ENCODE assay signal across 26 cellular contexts in the genomic region with DNA sequence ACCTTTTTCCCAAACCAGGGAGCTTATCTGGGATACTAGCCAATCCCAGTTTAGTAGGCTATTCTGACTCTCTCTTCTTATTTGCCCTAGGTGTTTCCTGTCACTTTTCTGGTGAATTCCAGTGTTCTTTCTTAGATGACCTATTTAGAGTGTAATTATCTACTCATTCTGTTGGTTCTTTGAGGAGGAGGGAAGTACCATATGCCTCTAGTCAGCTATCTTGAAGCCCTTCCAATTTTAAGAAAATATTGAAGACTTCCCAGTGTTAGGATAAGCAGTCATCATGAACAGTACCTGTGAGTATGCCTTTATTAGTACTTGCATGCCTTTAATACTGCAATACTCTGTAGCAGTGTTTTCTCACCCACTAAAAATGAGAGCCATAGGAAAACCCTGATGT.
"Had no signal": no experiment of that assay in that cellular context is flagged by ENCODE, and none has a peak within 500 bp of the region (broad histone marks: within the 10 kb centered on the region; RNA-seq: fewer than 3 reads in every experiment).

No MANE protein-coding gene starts in this region.

- ATAC-seq: mucosa of descending colon; naive thymus-derived CD4-positive, alpha-beta T cell; pancreas; right cardiac atrium; sciatic nerve; upper lobe of right lung had no signal

- H3K4me1 Mint-ChIP-seq: memory B cell; naive thymus-derived CD4-positive, alpha-beta T cell; neural crest cell; stimulated activated effector memory CD8-positive, alpha-beta T cell treated with anti-CD3 and anti-CD28 coated beads, Interleukin-12 subunit alpha, Interleukin-12 subunit beta, amount 100 ng/mL, for 72 hours had no signal

- H3K4me3 ChIP-seq: hepatocyte, left ventricle myocardium inferior, mucosa of descending colon, pancreas, prostate gland, skin epidermis, spleen, suprapubic skin, thoracic aorta, tibial artery, upper lobe of right lung had no signal

- H3K27ac Mint-ChIP-seq: memory B cell; naive thymus-derived CD4-positive, alpha-beta T cell; natural killer cell treated with Interleukin-12 subunit alpha and Interleukin-12 subunit beta and Interleukin-15 and Interleukin-18, amount 100 ng/mL, for 72 hours; stimulated activated effector memory CD8-positive, alpha-beta T cell treated with anti-CD3 and anti-CD28 coated beads, Interleukin-12 subunit alpha, Interleukin-12 subunit beta, amount 100 ng/mL, for 72 hours; stimulated activated naive CD8-positive, alpha-beta T cell treated with anti-CD3 and anti-CD28 coated beads, Interleukin-15, Interleukin-2, amounts not matched to agents 100 ng/mL and 50 ng/mL, for 24 hours had no signal

- H3K9me3 Mint-ChIP-seq: neural crest cell had no signal

- H3K27me3 ChIP-seq: hepatocyte, pancreas, spleen, suprapubic skin, tibial artery, upper lobe of right lung had no signal

- H3K9me3 ChIP-seq: left ventricle myocardium inferior, mucosa of descending colon, pancreas, prostate gland, spleen, suprapubic skin, thoracic aorta, tibial artery, upper lobe of right lung had no signal

- H3K4me1 ChIP-seq: pancreas, prostate gland, spleen, suprapubic skin, upper lobe of right lung had no signal

- H3K27ac ChIP-seq: hepatocyte, left ventricle myocardium inferior, pancreas, prostate gland, skin epidermis, spleen, suprapubic skin, upper lobe of right lung had no signal

- H3K4me3 Mint-ChIP-seq: memory B cell; naive thymus-derived CD4-positive, alpha-beta T cell; natural killer cell treated with Interleukin-12 subunit alpha and Interleukin-12 subunit beta and Interleukin-15 and Interleukin-18, amount 100 ng/mL, for 72 hours; neural crest cell; stimulated activated effector memory CD8-positive, alpha-beta T cell treated with anti-CD3 and anti-CD28 coated beads, Interleukin-12 subunit alpha, Interleukin-12 subunit beta, amount 100 ng/mL, for 72 hours; stimulated activated naive CD8-positive, alpha-beta T cell treated with anti-CD3 and anti-CD28 coated beads, Interleukin-15, Interleukin-2, amounts not matched to agents 100 ng/mL and 50 ng/mL, for 24 hours had no signal

- H3K27me3 Mint-ChIP-seq: memory B cell; naive thymus-derived CD4-positive, alpha-beta T cell; natural killer cell treated with Interleukin-12 subunit alpha and Interleukin-12 subunit beta and Interleukin-15 and Interleukin-18, amount 100 ng/mL, for 72 hours; stimulated activated naive CD8-positive, alpha-beta T cell treated with anti-CD3 and anti-CD28 coated beads, Interleukin-15, Interleukin-2, amounts not matched to agents 100 ng/mL and 50 ng/mL, for 24 hours had no signal

- H3K36me3 ChIP-seq: left ventricle myocardium inferior, pancreas, prostate gland, spleen, suprapubic skin, thoracic aorta, tibial artery, upper lobe of right lung had no signal

- H3K36me3 Mint-ChIP-seq: memory B cell; naive thymus-derived CD4-positive, alpha-beta T cell; stimulated activated effector memory CD8-positive, alpha-beta T cell treated with anti-CD3 and anti-CD28 coated beads, Interleukin-12 subunit alpha, Interleukin-12 subunit beta, amount 100 ng/mL, for 72 hours had no signal

- DNase-seq: islet precursor cell; left ventricle myocardium inferior; midbrain; mucosa of descending colon; naive thymus-derived CD4-positive, alpha-beta T cell; nucleus accumbens; retina; spleen; stimulated activated CD4-positive, alpha-beta T cell treated with anti-CD3 and anti-CD28 coated beads, Interleukin-4, amount 100 ng/mL, for 24 hours; stimulated activated naive CD4-positive, alpha-beta T cell; tibial artery; trophoblast cell; upper lobe of right lung had no signal
